ENCODE assay signal across 14 cellular contexts in genomic region chr3:114582929-114583328, GRCh38.
DNase-seq lines count a peak whose midpoint lies in the region; ATAC-seq and TF ChIP-seq lines count a peak whose summit lies in the region.
"Had no signal": no experiment of that assay in that cellular context is flagged by ENCODE, and none has a peak within 500 bp of the region (broad histone marks: within the 10 kb centered on the region; RNA-seq: fewer than 3 reads in every experiment).

No MANE protein-coding gene starts in this region.

- no peak overlapping the region for H3K4me2 ChIP-seq in mesenchymal stem cell (ENCODE audit: low read length, poor library complexity, severe bottlenecking)

- DNase-seq in GM06990 (ENCODE audit: extremely low read depth, insufficient read length): peak; percentile 9
- DNase-seq in RKO (ENCODE audit: low spot score): no peak
- no peak for DNase-seq in DMS114 treated with DMSO at 0.1 percent for 48 hours (lab: John Stamatoyannopoulos, UW; ENCODE audit: unreplicated experiment)
- no peak for DNase-seq in mesenchymal stem cell
- no peak for DNase-seq in hippocampal formation (lab: John Stamatoyannopoulos, UW)
- DNase-seq: C1 segment of cervical spinal cord, foreskin fibroblast, KBM-7, NCI-H748 treated with DMSO at 0.1 percent for 48 hours had no signal

- H3K36me3 ChIP-seq in GM06990 (ENCODE audit: control insufficient read depth, insufficient read depth, low read length) (no peaks in the 10 kb centered on the region), mesenchymal stem cell (ENCODE audit: control insufficient read depth in 1 of 2, insufficient read depth in 2 of 2, low read depth in 1 of 2, low read length in 2 of 2) (peaks cover 0 to 5% of the 10 kb centered on the region in 2 experiments)
- H3K36me3 ChIP-seq: right atrium auricular region had no signal

- H3K79me1 ChIP-seq in mesenchymal stem cell (replicated peaks; ENCODE audit: low read length, poor library complexity, severe bottlenecking): peaks cover 17% of the 10 kb centered on the region

- no peak overlapping the region for H2BK12ac ChIP-seq in mesenchymal stem cell (ENCODE audit: low read length in 2 of 2)

- H3K9ac ChIP-seq in mesenchymal stem cell (ENCODE audit: low read length): no peak overlapping the region

- no peak overlapping the region for H3K18ac ChIP-seq in mesenchymal stem cell (ENCODE audit: low read depth in 1 of 2, low read length in 2 of 2)

- peak; percentile 90 for ATAC-seq in GM18873 (IDR thresholded peaks at IDR 0.05; ENCODE audit: low FRiP score, unreplicated experiment)
- peak; percentile 83 for ATAC-seq in GM21786 (IDR thresholded peaks at IDR 0.05; ENCODE audit: unreplicated experiment)
- peak; percentile 89 for ATAC-seq in HG03280 (IDR thresholded peaks at IDR 0.05; ENCODE audit: unreplicated experiment)

- no peaks in the 10 kb centered on the region for H3K9me3 ChIP-seq in mesenchymal stem cell (ENCODE audit: control insufficient read depth, low read length)
- H3K9me3 ChIP-seq: right atrium auricular region had no signal

- H4K91ac ChIP-seq in mesenchymal stem cell (ENCODE audit: low read length): no peak overlapping the region

- H2AK5ac ChIP-seq in mesenchymal stem cell (ENCODE audit: low read length, severe bottlenecking): no peak overlapping the region

- no peak overlapping the region for H2BK120ac ChIP-seq in mesenchymal stem cell (ENCODE audit: low read depth, low read length)

- H2BK5ac ChIP-seq in mesenchymal stem cell (ENCODE audit: low read depth, low read length, poor library complexity, severe bottlenecking): no peak overlapping the region

- no peak overlapping the region for H2BK15ac ChIP-seq in mesenchymal stem cell (ENCODE audit: low read depth, poor library complexity, severe bottlenecking)

- no peak overlapping the region for H3K23ac ChIP-seq in mesenchymal stem cell (ENCODE audit: low read length in 2 of 2)

- H4K8ac ChIP-seq in mesenchymal stem cell (ENCODE audit: low read length): no peak overlapping the region

- H3K14ac ChIP-seq in mesenchymal stem cell (ENCODE audit: low read length in 2 of 2): no peak overlapping the region

- no peaks in the 10 kb centered on the region for H3K27me3 ChIP-seq in GM06990 (replicated peaks; ENCODE audit: control insufficient read depth, insufficient read depth, low read length)
- H3K27me3 ChIP-seq in mesenchymal stem cell (ENCODE audit: control insufficient read depth in 1 of 2, insufficient read depth in 1 of 2, low read length in 2 of 2): no peaks in the 10 kb centered on the region
- H3K27me3 ChIP-seq: right atrium auricular region had no signal

- H2AFZ ChIP-seq in mesenchymal stem cell (ENCODE audit: low read depth, low read length): no peak overlapping the region

- no peak overlapping the region for H3K4me3 ChIP-seq in GM06990 (replicated peaks; ENCODE audit: low read depth, low read length)
- H3K4me3 ChIP-seq in mesenchymal stem cell (ENCODE audit: insufficient read depth in 1 of 2, low read depth in 1 of 2, low read length in 2 of 2): no peak overlapping the region
- H3K4me3 ChIP-seq: lung, right atrium auricular region had no signal

- no peak overlapping the region for H3K27ac ChIP-seq in mesenchymal stem cell (ENCODE audit: low read length, poor library complexity, severe bottlenecking)
- H3K27ac ChIP-seq: right atrium auricular region had no signal

- no peaks in the 10 kb centered on the region for H3K4me1 ChIP-seq in mesenchymal stem cell (ENCODE audit: control insufficient read depth, insufficient read depth, low read depth, low read length)

- H3K4ac ChIP-seq in mesenchymal stem cell (ENCODE audit: low read depth in 1 of 2, low read length in 2 of 2): no peak overlapping the region

- 100% methylated on average over 1 of the region's 2 CpGs for WGBS in mesenchymal stem cell

- no peak for TF ChIP-seq CTCF in GM06990 (IDR thresholded peaks at IDR 0.05; ENCODE audit: insufficient read depth, low read length, poor library complexity, severe bottlenecking)
